Comparison of ENCODE assay signal across 39 cellular contexts in the genomic region with DNA sequence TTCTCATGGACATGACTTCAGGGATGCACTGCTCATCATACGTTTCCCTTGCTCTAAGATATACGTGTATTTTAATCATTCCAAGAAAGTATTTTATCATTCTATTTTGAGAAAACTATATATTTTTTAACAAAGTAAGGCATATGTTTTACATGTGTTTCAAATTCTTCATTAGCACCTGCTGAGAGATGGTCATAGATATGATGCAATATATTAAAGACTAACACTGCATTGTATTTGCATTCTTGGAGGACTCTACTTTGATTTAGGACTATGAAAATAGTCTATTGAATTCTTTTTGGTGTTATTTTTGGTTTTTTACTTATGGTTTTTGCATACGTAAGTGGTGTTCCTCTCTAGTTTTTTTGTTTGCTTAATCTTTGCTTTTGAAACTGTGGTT. TPM values are rescaled to one million over a fixed set of nuclear protein-coding genes. Genes with fewer than 3 reads are reported as not detected.
"Had no signal": no experiment of that assay in that cellular context is flagged by ENCODE, and none has a peak within 500 bp of the region (broad histone marks: within the 10 kb centered on the region; RNA-seq: fewer than 3 reads in every experiment).

No MANE protein-coding gene starts in this region.

- FAIRE-seq: bronchial epithelial cell, TTC549 had no signal

- H3K4me3 ChIP-seq: ascending aorta, cardiac muscle cell had no signal

- H3K4me1 ChIP-seq: ascending aorta had no signal

- H3K27ac ChIP-seq: ascending aorta, cardiac muscle cell, WERI-Rb-1 had no signal

- H3K4me1 Mint-ChIP-seq: activated CD4-positive, alpha-beta T cell treated with anti-CD3 and anti-CD28 coated beads for 36 hours; brain had no signal

- H3K27me3 ChIP-seq: ascending aorta, cardiac muscle cell had no signal

- H3K27me3 Mint-ChIP-seq: activated naive CD4-positive, alpha-beta T cell treated with anti-CD3 and anti-CD28 coated beads, Interleukin-2, amount 50 U/mL, for 24 hours; activated naive CD8-positive, alpha-beta T cell; activated T-cell treated with anti-CD3 and anti-CD28 coated beads, Interleukin-2, amount 50 U/mL, for 24 hours had no signal

- H3K27ac Mint-ChIP-seq: activated CD4-positive, alpha-beta memory T cell treated with anti-CD3 and anti-CD28 coated beads, Interleukin-2, amount 10 ng/mL, durations not matched to agents 7 days and 5 days; activated CD4-positive, alpha-beta T cell treated with anti-CD3 and anti-CD28 coated beads for 36 hours; activated CD4-positive, alpha-beta T cell treated with anti-CD3 and anti-CD28 coated beads, Interleukin-2, amount 10 ng/mL, durations not matched to agents 7 days and 5 days; activated CD8-positive, alpha-beta memory T cell treated with anti-CD3 and anti-CD28 coated beads, Interleukin-2, amount 10 ng/mL, durations not matched to agents 7 days and 5 days; activated CD8-positive, alpha-beta T cell treated with anti-CD3 and anti-CD28 coated beads, Interleukin-2, amount 10 ng/mL, durations not matched to agents 7 days and 5 days; activated naive CD4-positive, alpha-beta T cell treated with anti-CD3 and anti-CD28 coated beads, Interleukin-2, amount 10 ng/mL, durations not matched to agents 7 days and 5 days; activated naive CD4-positive, alpha-beta T cell treated with anti-CD3 and anti-CD28 coated beads, Interleukin-2, amount 50 U/mL, for 24 hours; activated naive CD8-positive, alpha-beta T cell; activated naive CD8-positive, alpha-beta T cell treated with anti-CD3 and anti-CD28 coated beads, Interleukin-2, amount 10 ng/mL, durations not matched to agents 7 days and 5 days; activated naive CD8-positive, alpha-beta T cell treated with anti-CD3 and anti-CD28 coated beads, Interleukin-2, amount 50 U/mL, for 24 hours; activated T-cell treated with anti-CD3 and anti-CD28 coated beads, Interleukin-2, amount 50 U/mL, for 24 hours; activated T-helper 2 cell treated with anti-CD3 and anti-CD28 coated beads, Interferon-gamma antibody, Interleukin-2, Interleukin-4, amounts not matched to agents 10 μg/mL and 5 μg/mL and 100 μg/mL, durations not matched to agents 14 hours and 24 hours and 36 hours; brain; T-helper 2 cell treated with Interferon-gamma antibody and Interleukin-4, amounts not matched to agents 5 μg/mL and 100 μg/mL, for 36 hours; WTC11 had no signal

- H3K9me3 ChIP-seq: ascending aorta had no signal

- H3K36me3 ChIP-seq: ascending aorta, cardiac muscle cell, WERI-Rb-1 had no signal

- DNase-seq: activated CD4-positive, alpha-beta memory T cell treated with anti-CD3 and anti-CD28 coated beads, Interleukin-2, amount 10 ng/mL, durations not matched to agents 7 days and 5 days; activated CD4-positive, alpha-beta T cell treated with anti-CD3 and anti-CD28 coated beads for 1 hour; activated CD4-positive, alpha-beta T cell treated with anti-CD3 and anti-CD28 coated beads for 36 hours; activated CD4-positive, alpha-beta T cell treated with anti-CD3 and anti-CD28 coated beads for 48 hours; activated CD4-positive, alpha-beta T cell treated with anti-CD3 and anti-CD28 coated beads, Interleukin-2, amount 10 ng/mL, durations not matched to agents 7 days and 5 days; activated CD4-positive, alpha-beta T cell treated with anti-CD3 and anti-CD28 coated beads, Interleukin-2, amount 50 U/mL, for 48 hours; activated CD4-positive, CD25-positive, alpha-beta regulatory T cell; activated CD8-positive, alpha-beta memory T cell treated with anti-CD3 and anti-CD28 coated beads for 24 hours; activated CD8-positive, alpha-beta memory T cell treated with anti-CD3 and anti-CD28 coated beads, Interleukin-2, amount 10 ng/mL, durations not matched to agents 7 days and 5 days; activated CD8-positive, alpha-beta memory T cell treated with anti-CD3 and anti-CD28 coated beads, Interleukin-2, amount 50 U/mL, for 48 hours; activated CD8-positive, alpha-beta T cell treated with anti-CD3 and anti-CD28 coated beads, Interleukin-2, amount 10 ng/mL, durations not matched to agents 7 days and 5 days; activated effector memory CD4-positive, alpha-beta T cell treated with Interleukin-2 at 50 U/mL for 16 hours; activated gamma-delta T cell; activated naive CD4-positive, alpha-beta T cell treated with anti-CD3 and anti-CD28 coated beads, Interleukin-2, amount 10 ng/mL, durations not matched to agents 7 days and 5 days; activated naive CD4-positive, alpha-beta T cell treated with Interleukin-2 at 50 U/mL for 16 hours; activated naive CD8-positive, alpha-beta T cell treated with anti-CD3 and anti-CD28 coated beads, Interleukin-2, amount 10 ng/mL, durations not matched to agents 7 days and 5 days; activated naive CD8-positive, alpha-beta T cell treated with anti-CD3 and anti-CD28 coated beads, Interleukin-2, amount 50 U/mL, for 24 hours; activated T-cell treated with anti-CD3 and anti-CD28 coated beads, Interleukin-2, amount 50 U/mL, for 24 hours; activated T-cell treated with anti-CD3 and anti-CD28 coated beads, Interleukin-2, amount 50 U/mL, for 48 hours; amygdala; anterior cingulate cortex; caudate nucleus; cerebellar nuclear complex; T-helper 2 cell; T-helper 9 cell; WERI-Rb-1 had no signal

- H3K9me3 Mint-ChIP-seq: activated CD4-positive, alpha-beta memory T cell treated with anti-CD3 and anti-CD28 coated beads, Interleukin-2, amount 10 ng/mL, durations not matched to agents 7 days and 5 days; activated CD4-positive, alpha-beta T cell treated with anti-CD3 and anti-CD28 coated beads, Interleukin-2, amount 10 ng/mL, durations not matched to agents 7 days and 5 days; activated naive CD4-positive, alpha-beta T cell treated with anti-CD3 and anti-CD28 coated beads, Interleukin-2, amount 10 ng/mL, durations not matched to agents 7 days and 5 days; activated naive CD4-positive, alpha-beta T cell treated with anti-CD3 and anti-CD28 coated beads, Interleukin-2, amount 50 U/mL, for 24 hours; activated naive CD8-positive, alpha-beta T cell treated with anti-CD3 and anti-CD28 coated beads, Interleukin-2, amount 50 U/mL, for 24 hours; activated T-cell treated with anti-CD3 and anti-CD28 coated beads, Interleukin-2, amount 50 U/mL, for 24 hours; activated T-helper 2 cell treated with anti-CD3 and anti-CD28 coated beads, Interferon-gamma antibody, Interleukin-2, Interleukin-4, amounts not matched to agents 10 μg/mL and 5 μg/mL and 100 μg/mL, durations not matched to agents 14 hours and 24 hours and 36 hours; central memory CD8-positive, alpha-beta T cell; T-helper 2 cell treated with Interferon-gamma antibody and Interleukin-4, amounts not matched to agents 5 μg/mL and 100 μg/mL, for 36 hours; WTC11 had no signal

- H3K36me3 Mint-ChIP-seq: activated CD8-positive, alpha-beta memory T cell treated with anti-CD3 and anti-CD28 coated beads, Interleukin-2, amount 10 ng/mL, durations not matched to agents 7 days and 5 days; activated naive CD4-positive, alpha-beta T cell treated with anti-CD3 and anti-CD28 coated beads, Interleukin-2, amount 10 ng/mL, durations not matched to agents 7 days and 5 days; activated naive CD4-positive, alpha-beta T cell treated with anti-CD3 and anti-CD28 coated beads, Interleukin-2, amount 50 U/mL, for 24 hours; activated naive CD8-positive, alpha-beta T cell; brain; WTC11 had no signal

- ATAC-seq: activated CD4-positive, alpha-beta T cell treated with anti-CD3 and anti-CD28 coated beads for 36 hours; activated CD4-positive, CD25-positive, alpha-beta regulatory T cell treated with anti-CD3 and anti-CD28 coated beads, Interleukin-2, amount 50 U/mL, for 24 hours; activated CD8-positive, alpha-beta memory T cell treated with anti-CD3 and anti-CD28 coated beads, Interleukin-2, amount 10 ng/mL, durations not matched to agents 7 days and 5 days; activated CD8-positive, alpha-beta T cell treated with anti-CD3 and anti-CD28 coated beads, Interleukin-2, amount 10 ng/mL, durations not matched to agents 7 days and 5 days; activated naive CD8-positive, alpha-beta T cell treated with anti-CD3 and anti-CD28 coated beads, Interleukin-2, amount 50 U/mL, for 24 hours; WTC11 had no signal

- H3K4me3 Mint-ChIP-seq: activated CD4-positive, alpha-beta memory T cell treated with anti-CD3 and anti-CD28 coated beads, Interleukin-2, amount 10 ng/mL, durations not matched to agents 7 days and 5 days; activated CD4-positive, alpha-beta T cell treated with anti-CD3 and anti-CD28 coated beads for 36 hours; activated CD4-positive, alpha-beta T cell treated with anti-CD3 and anti-CD28 coated beads, Interleukin-2, amount 10 ng/mL, durations not matched to agents 7 days and 5 days; activated CD8-positive, alpha-beta memory T cell treated with anti-CD3 and anti-CD28 coated beads, Interleukin-2, amount 10 ng/mL, durations not matched to agents 7 days and 5 days; activated CD8-positive, alpha-beta T cell treated with anti-CD3 and anti-CD28 coated beads, Interleukin-2, amount 10 ng/mL, durations not matched to agents 7 days and 5 days; activated naive CD4-positive, alpha-beta T cell treated with anti-CD3 and anti-CD28 coated beads, Interleukin-2, amount 10 ng/mL, durations not matched to agents 7 days and 5 days; activated naive CD4-positive, alpha-beta T cell treated with anti-CD3 and anti-CD28 coated beads, Interleukin-2, amount 50 U/mL, for 24 hours; activated naive CD8-positive, alpha-beta T cell; activated naive CD8-positive, alpha-beta T cell treated with anti-CD3 and anti-CD28 coated beads, Interleukin-2, amount 10 ng/mL, durations not matched to agents 7 days and 5 days; activated naive CD8-positive, alpha-beta T cell treated with anti-CD3 and anti-CD28 coated beads, Interleukin-2, amount 50 U/mL, for 24 hours; activated T-cell treated with anti-CD3 and anti-CD28 coated beads, Interleukin-2, amount 50 U/mL, for 24 hours; brain; central memory CD8-positive, alpha-beta T cell; T-helper 2 cell treated with Interferon-gamma antibody and Interleukin-4, amounts not matched to agents 5 μg/mL and 100 μg/mL, for 36 hours; WTC11 had no signal

RNA-seq across cellular contexts. Expression of gene TRPM1, which starts 55.9 kb away (rescaled TPM):
- total RNA-seq: activated CD4-positive, alpha-beta memory T cell treated with anti-CD3 and anti-CD28 coated beads, Interleukin-2, amount 10 ng/mL, durations not matched to agents 7 days and 5 days; activated CD4-positive, alpha-beta T cell treated with anti-CD3 and anti-CD28 coated beads for 36 hours; activated CD4-positive, alpha-beta T cell treated with anti-CD3 and anti-CD28 coated beads, Interleukin-2, amount 10 ng/mL, durations not matched to agents 7 days and 5 days; activated CD8-positive, alpha-beta T cell treated with anti-CD3 and anti-CD28 coated beads, Interleukin-2, amount 10 ng/mL, durations not matched to agents 7 days and 5 days; activated naive CD8-positive, alpha-beta T cell treated with anti-CD3 and anti-CD28 coated beads, Interleukin-2, amount 10 ng/mL, durations not matched to agents 7 days and 5 days; activated T-helper 2 cell treated with anti-CD3 and anti-CD28 coated beads, Interferon-gamma antibody, Interleukin-2, Interleukin-4, amounts not matched to agents 10 μg/mL and 5 μg/mL and 100 μg/mL, durations not matched to agents 14 hours and 24 hours and 36 hours; ascending aorta; cardiac muscle cell; chondrocyte had no signal
- polyA plus RNA-seq: cardiac muscle cell had no signal
